ENCODE assay signal across 1 cellular context in the genomic region with DNA sequence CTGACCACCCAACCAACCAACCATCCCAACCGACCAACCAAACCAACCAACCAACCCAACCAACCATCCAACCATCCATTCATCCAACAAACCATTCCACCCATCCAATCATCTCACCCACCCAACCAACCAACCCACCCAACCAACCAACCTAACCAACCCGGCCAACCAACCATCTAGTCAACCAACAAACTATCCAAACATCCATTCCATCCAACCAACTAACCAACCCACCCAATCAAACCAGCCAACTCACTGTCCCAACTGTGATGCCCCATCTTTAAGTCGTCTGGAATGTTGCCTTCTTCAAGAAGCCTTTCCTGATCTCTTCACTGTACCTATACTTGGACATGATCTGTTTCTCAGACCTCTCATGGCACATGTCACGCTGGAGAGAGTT.
TF ChIP-seq lines count a peak whose summit lies in the region.

No MANE protein-coding gene starts in this region.

TF ChIP-seq in K562, 482 proteins besides CTCF, POLR2A, EP300 and RAD21:
- TF ChIP-seq HNRNPL (IDR thresholded peaks at IDR 0.05; ENCODE audit: low read depth, low read length) (no peak), EHMT2 (IDR thresholded peaks at IDR 0.05) (peak; percentile 53; the same call in 1 of the 2 replicates), TBL1XR1 (IDR thresholded peaks at IDR 0.05; ENCODE audit: low read length in 2 of 2) (no peak), PYGO2 (tag; IDR thresholded peaks at IDR 0.05) (no peak), ESRRB (CRISPR knock-in tag; IDR thresholded peaks at IDR 0.05; ENCODE audit: borderline replicate concordance) (no peak), TAF7 (tag; IDR thresholded peaks at IDR 0.05) (no peak), OTX1 (CRISPR knock-in tag; IDR thresholded peaks at IDR 0.05) (0 out of 2 replicates have a peak, but pooled peaks have one; percentile 20), MCM7 (IDR thresholded peaks at IDR 0.05) (no peak), ASH1L (IDR thresholded peaks at IDR 0.05; ENCODE audit: borderline replicate concordance, low read depth, partially characterized antibody) (no peak), RBM22 (IDR thresholded peaks at IDR 0.05; ENCODE audit: low read depth, low read length, poor library complexity, severe bottlenecking) (no peak), ZNF311 (CRISPR knock-in tag; IDR thresholded peaks at IDR 0.05) (no peak), TSC22D4 (tag; IDR thresholded peaks at IDR 0.05) (0 out of 2 replicates have a peak, but pooled peaks have one; percentile 13)
- TF ChIP-seq, protein P1, sequence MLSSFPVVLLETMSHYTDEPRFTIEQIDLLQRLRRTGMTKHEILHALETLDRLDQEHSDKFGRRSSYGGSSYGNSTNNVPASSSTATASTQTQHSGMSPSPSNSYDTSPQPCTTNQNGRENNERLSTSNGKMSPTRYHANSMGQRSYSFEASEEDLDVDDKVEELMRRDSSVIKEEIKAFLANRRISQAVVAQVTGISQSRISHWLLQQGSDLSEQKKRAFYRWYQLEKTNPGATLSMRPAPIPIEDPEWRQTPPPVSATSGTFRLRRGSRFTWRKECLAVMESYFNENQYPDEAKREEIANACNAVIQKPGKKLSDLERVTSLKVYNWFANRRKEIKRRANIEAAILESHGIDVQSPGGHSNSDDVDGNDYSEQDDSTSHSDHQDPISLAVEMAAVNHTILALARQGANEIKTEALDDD (IDR thresholded peaks at IDR 0.05) = peak; percentile 88
- TF ChIP-seq, protein P2, sequence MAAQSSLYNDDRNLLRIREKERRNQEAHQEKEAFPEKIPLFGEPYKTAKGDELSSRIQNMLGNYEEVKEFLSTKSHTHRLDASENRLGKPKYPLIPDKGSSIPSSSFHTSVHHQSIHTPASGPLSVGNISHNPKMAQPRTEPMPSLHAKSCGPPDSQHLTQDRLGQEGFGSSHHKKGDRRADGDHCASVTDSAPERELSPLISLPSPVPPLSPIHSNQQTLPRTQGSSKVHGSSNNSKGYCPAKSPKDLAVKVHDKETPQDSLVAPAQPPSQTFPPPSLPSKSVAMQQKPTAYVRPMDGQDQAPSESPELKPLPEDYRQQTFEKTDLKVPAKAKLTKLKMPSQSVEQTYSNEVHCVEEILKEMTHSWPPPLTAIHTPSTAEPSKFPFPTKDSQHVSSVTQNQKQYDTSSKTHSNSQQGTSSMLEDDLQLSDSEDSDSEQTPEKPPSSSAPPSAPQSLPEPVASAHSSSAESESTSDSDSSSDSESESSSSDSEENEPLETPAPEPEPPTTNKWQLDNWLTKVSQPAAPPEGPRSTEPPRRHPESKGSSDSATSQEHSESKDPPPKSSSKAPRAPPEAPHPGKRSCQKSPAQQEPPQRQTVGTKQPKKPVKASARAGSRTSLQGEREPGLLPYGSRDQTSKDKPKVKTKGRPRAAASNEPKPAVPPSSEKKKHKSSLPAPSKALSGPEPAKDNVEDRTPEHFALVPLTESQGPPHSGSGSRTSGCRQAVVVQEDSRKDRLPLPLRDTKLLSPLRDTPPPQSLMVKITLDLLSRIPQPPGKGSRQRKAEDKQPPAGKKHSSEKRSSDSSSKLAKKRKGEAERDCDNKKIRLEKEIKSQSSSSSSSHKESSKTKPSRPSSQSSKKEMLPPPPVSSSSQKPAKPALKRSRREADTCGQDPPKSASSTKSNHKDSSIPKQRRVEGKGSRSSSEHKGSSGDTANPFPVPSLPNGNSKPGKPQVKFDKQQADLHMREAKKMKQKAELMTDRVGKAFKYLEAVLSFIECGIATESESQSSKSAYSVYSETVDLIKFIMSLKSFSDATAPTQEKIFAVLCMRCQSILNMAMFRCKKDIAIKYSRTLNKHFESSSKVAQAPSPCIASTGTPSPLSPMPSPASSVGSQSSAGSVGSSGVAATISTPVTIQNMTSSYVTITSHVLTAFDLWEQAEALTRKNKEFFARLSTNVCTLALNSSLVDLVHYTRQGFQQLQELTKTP (IDR thresholded peaks at IDR 0.05; ENCODE audit: low read depth in 1 of 2, partially characterized antibody in 2 of 2) = no peak
